Comparison of ENCODE assay signal across 9 cellular contexts in the genomic region with DNA sequence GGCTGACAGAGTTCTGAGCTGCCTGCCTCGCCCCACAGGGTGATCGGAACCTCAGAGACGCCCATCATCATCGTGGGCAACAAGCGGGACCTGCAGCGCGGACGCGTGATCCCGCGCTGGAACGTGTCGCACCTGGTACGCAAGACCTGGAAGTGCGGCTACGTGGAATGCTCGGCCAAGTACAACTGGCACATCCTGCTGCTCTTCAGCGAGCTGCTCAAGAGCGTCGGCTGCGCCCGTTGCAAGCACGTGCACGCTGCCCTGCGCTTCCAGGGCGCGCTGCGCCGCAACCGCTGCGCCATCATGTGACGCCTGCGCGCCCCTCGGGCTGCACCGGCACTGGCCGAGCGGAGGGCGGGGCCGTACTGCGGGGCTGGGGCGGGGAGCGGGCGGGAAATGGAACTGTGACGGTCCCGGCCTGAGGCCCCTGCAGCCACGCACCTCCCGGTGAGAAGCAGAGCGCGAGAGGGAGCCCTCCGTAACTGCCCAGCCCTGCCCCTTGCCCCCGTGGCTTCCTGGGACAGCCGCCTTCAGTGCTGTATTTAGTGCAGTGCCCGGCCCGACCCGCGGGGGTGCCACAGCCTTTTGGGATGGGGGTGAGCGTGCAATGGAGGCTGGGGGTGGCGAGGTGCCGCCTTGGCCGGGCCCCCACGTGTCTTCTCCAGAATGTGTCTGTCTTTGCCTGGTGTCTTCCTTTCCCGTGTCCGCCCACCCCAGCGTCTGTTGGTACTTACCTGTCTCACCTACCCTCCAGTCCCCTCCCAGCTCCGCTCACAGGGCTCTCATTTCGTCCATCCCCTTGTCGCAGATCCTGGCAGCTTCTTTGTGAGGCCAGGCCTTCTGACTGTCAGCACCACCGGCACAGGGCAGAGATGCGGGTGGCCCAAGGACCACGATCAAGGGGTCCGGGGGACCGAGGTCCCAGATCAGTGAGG. TPM values are rescaled to one million over a fixed set of nuclear protein-coding genes. Genes with fewer than 3 reads are reported as not detected.
DNase-seq lines count a peak whose midpoint lies in the region; ATAC-seq and TF ChIP-seq lines count a peak whose summit lies in the region.
"Had no signal": no experiment of that assay in that cellular context is flagged by ENCODE, and none has a peak within 500 bp of the region (broad histone marks: within the 10 kb centered on the region; RNA-seq: fewer than 3 reads in every experiment).

No MANE protein-coding gene starts in this region.

- no peak for TF ChIP-seq CTCF in CD14-positive monocyte (IDR thresholded peaks at IDR 0.05)
- TF ChIP-seq CTCF in coronary artery (IDR thresholded peaks at IDR 0.05) = no peak

- H3K27me3 Mint-ChIP-seq in CD14-positive monocyte (ENCODE audit: low read depth in 3 of 3) (peaks cover 29 to 45% (median 39%) of the 10 kb centered on the region in 3 donors), naive B cell (peaks cover 20 to 51% (median 46%) of the 10 kb centered on the region in 3 donors)

- no peak overlapping the region for H3K27ac Mint-ChIP-seq in CD14-positive monocyte
- H3K27ac Mint-ChIP-seq in naive B cell = no peak overlapping the region
- H3K27ac Mint-ChIP-seq: activated B cell treated with CpG ODN at 0.5 μM for 24 hours had no signal

- no peak overlapping the region for H3K9ac ChIP-seq in HUES6 (ENCODE audit: low read length)

- ATAC-seq in naive B cell (ENCODE audit: low read depth in 2 of 2) (peak; percentile 18 to 49), GM21526 (IDR thresholded peaks at IDR 0.05; ENCODE audit: low FRiP score, unreplicated experiment) (no peak), GM19324 (IDR thresholded peaks at IDR 0.05; ENCODE audit: low FRiP score, unreplicated experiment) (no peak)

- H3K4me1 Mint-ChIP-seq in CD14-positive monocyte = peaks cover 6% of the 10 kb centered on the region
- H3K4me1 Mint-ChIP-seq in naive B cell = peaks cover 6 to 8% (median 8%) of the 10 kb centered on the region in 3 donors

- H3K4me3 Mint-ChIP-seq in CD14-positive monocyte (peak overlapping the region; percentile 27 to 72), naive B cell (peak overlapping the region in 5 of 8 donors; percentile 32 to 80 (median 49))
- H3K4me3 Mint-ChIP-seq: activated B cell treated with CpG ODN at 0.5 μM for 24 hours had no signal

- intact Hi-C loops in CD14-positive monocyte (cut with micrococcal nuclease) = loop anchor here in 1 of 2 donors (10.0 kb wide), 1 partner anchor 576 kb away; no protein-coding TSS in a partner anchor

- no peaks in the 10 kb centered on the region for H3K36me3 Mint-ChIP-seq in CD14-positive monocyte
- no peaks in the 10 kb centered on the region for H3K36me3 Mint-ChIP-seq in naive B cell

- peak overlapping the region; percentile 53 for H3K4me3 ChIP-seq in HUES6 (ENCODE audit: low read depth, low read length)
- peak overlapping the region; percentile 41 for H3K4me3 ChIP-seq in coronary artery

- H3K4me1 ChIP-seq in HUES6 (ENCODE audit: control insufficient read depth, insufficient read depth, low read length) = 0 out of 2 replicates have a peak, but pooled peaks cover 3% of the 10 kb centered on the region

- no peaks in the 10 kb centered on the region for H3K9me3 ChIP-seq in HUES6 (ENCODE audit: control insufficient read depth, insufficient read depth, low read depth, low read length)

- no peaks in the 10 kb centered on the region for H3K36me3 ChIP-seq in HUES6 (ENCODE audit: control insufficient read depth, insufficient read depth, low read length)

- no peak overlapping the region for H3K27ac ChIP-seq in HUES6 (ENCODE audit: low read depth, low read length)
- no peak overlapping the region for H3K27ac ChIP-seq in coronary artery

- peaks cover 64% of the 10 kb centered on the region for H3K27me3 ChIP-seq in HUES6 (ENCODE audit: control insufficient read depth, insufficient read depth, low read length)

- peaks cover 0 to 8% (median 0%) of the 10 kb centered on the region in 7 donors for H3K9me3 Mint-ChIP-seq in CD14-positive monocyte
- H3K9me3 Mint-ChIP-seq in naive B cell = peaks cover 0 to 2% (median 0%) of the 10 kb centered on the region in 7 donors
- H3K9me3 Mint-ChIP-seq: activated B cell treated with CpG ODN at 0.5 μM for 24 hours had no signal

- DNase-seq in CD14-positive monocyte (ENCODE audit: low spot score) (no peak), coronary artery (ENCODE audit: low spot score) (no peak), naive B cell (no peak), A172 (ENCODE audit: low spot score) (no peak), AG20443 (ENCODE audit: low spot score) (no peak)
- DNase-seq: activated B cell treated with CpG ODN at 0.5 μM for 24 hours had no signal

RNA-seq across cellular contexts. Expression of a gene that starts 9.8 kb away (rescaled TPM):
- polyA plus RNA-seq in CD14-positive monocyte = not detected
- polyA plus RNA-seq in naive B cell (ENCODE audit: low read depth in 6 of 6) = not detected
- 0.69 and 0.98 TPM in 2 replicates for total RNA-seq in A172 (2014; rRNA removed; shearing (Covaris generic))

RNA-seq across cellular contexts. Expression of a gene that starts 11.8 kb away (rescaled TPM):
- polyA plus RNA-seq in CD14-positive monocyte (not detected), naive B cell (ENCODE audit: low read depth in 6 of 6) (not detected)
- total RNA-seq in A172 (2014; rRNA removed; shearing (Covaris generic)) = not detected in 2 replicates
- total RNA-seq: activated B cell treated with CpG ODN at 0.5 μM for 24 hours had no signal

RNA-seq across cellular contexts. Expression of a gene that starts 19.4 kb away (rescaled TPM):
- polyA plus RNA-seq in CD14-positive monocyte = not detected
- not detected for polyA plus RNA-seq in naive B cell (ENCODE audit: low read depth in 6 of 6)
- total RNA-seq in A172 (2014; rRNA removed; shearing (Covaris generic)) = not detected in 2 replicates
- total RNA-seq: activated B cell treated with CpG ODN at 0.5 μM for 24 hours had no signal

RNA-seq across cellular contexts. Expression of a gene that starts 54.2 kb away (rescaled TPM):
- polyA plus RNA-seq in CD14-positive monocyte (not detected), naive B cell (ENCODE audit: low read depth in 6 of 6) (under 1 TPM in 1 of 6 donors, not detected in 5; 0.21 TPM)
- total RNA-seq in A172 (2014; rRNA removed; shearing (Covaris generic)) = 0.57 and 1.6 TPM in 2 replicates
- total RNA-seq: activated B cell treated with CpG ODN at 0.5 μM for 24 hours had no signal

Comparison
In these comparisons a context has a peak if more than half of its experiments do, and no peak if none do; other contexts are left out.
1. ATAC-seq: peak in naive B cell (2 of 2); none in GM21526 (single experiment) and GM19324 (single experiment).